In genomic region chr17:44385287-44386181, GRCh38 we compare ENCODE assay signal across 8 cellular contexts. TPM values are rescaled to one million over a fixed set of nuclear protein-coding genes. Genes with fewer than 3 reads are reported as not detected.
A peak's percentile ranks its signal among the peaks of the same experiment; 100 is the strongest.
DNase-seq lines count a peak whose midpoint lies in the region; ATAC-seq and TF ChIP-seq lines count a peak whose summit lies in the region.

No MANE protein-coding gene starts in this region.

- H3K27me3 ChIP-seq in HUES6 (ENCODE audit: control insufficient read depth, insufficient read depth, low read length) (peaks cover 36% of the 10 kb centered on the region), Peyer's patch (no peaks in the 10 kb centered on the region)

- H3K9me3 ChIP-seq in HUES6 (ENCODE audit: control insufficient read depth, insufficient read depth, low read depth, low read length) (no peaks in the 10 kb centered on the region), Peyer's patch (no peaks in the 10 kb centered on the region)

- H3K4me3 ChIP-seq in HUES6 (ENCODE audit: low read depth, low read length): peak overlapping the region; percentile 77
- peak overlapping the region; percentile 35 to 59 (median 49) for H3K4me3 ChIP-seq in Peyer's patch
- H3K4me3 ChIP-seq in fibroblast of the aortic adventitia (ENCODE audit: low read depth, low read length): peak overlapping the region; percentile 64

- H3K4me1 Mint-ChIP-seq in activated T-helper 17 cell treated with anti-CD3 and anti-CD28 coated beads, Interleukin-2, amount 50 U/mL, for 72 hours: peaks cover 11% of the 10 kb centered on the region
- H3K4me1 Mint-ChIP-seq in nephron progenitor cell: peaks cover 26% of the 10 kb centered on the region

- peak overlapping the region; percentile 67 for H3K4me3 Mint-ChIP-seq in activated T-helper 17 cell treated with anti-CD3 and anti-CD28 coated beads, Interleukin-2, amount 50 U/mL, for 72 hours
- peak overlapping the region; percentile 82 for H3K4me3 Mint-ChIP-seq in nephron progenitor cell

- no peak overlapping the region for H3K27ac Mint-ChIP-seq in activated T-helper 17 cell treated with anti-CD3 and anti-CD28 coated beads, Interleukin-2, amount 50 U/mL, for 72 hours
- H3K27ac Mint-ChIP-seq in nephron progenitor cell: no peak overlapping the region

- TF ChIP-seq CTCF in Peyer's patch (IDR thresholded peaks at IDR 0.05): no peak
- TF ChIP-seq CTCF in fibroblast of the aortic adventitia (IDR thresholded peaks at IDR 0.05; ENCODE audit: insufficient read depth, low read length): peak; percentile 15
- no peak for TF ChIP-seq CTCF in nephron progenitor cell (IDR thresholded peaks at IDR 0.05)

- DNase-seq in G401 (ENCODE audit: low spot score) (peak; percentile 76), Peyer's patch (peak; percentile 63 to 89 (median 84)), fibroblast of the aortic adventitia (ENCODE audit: low read depth) (peak; percentile 51), nephron progenitor cell (peak; percentile 96)
- peak; percentile 88 for DNase-seq in stimulated activated naive CD8-positive, alpha-beta T cell treated with anti-CD3 and anti-CD28 coated beads, Interleukin-15, Interleukin-2, amounts not matched to agents 100 U/mL and 50 U/mL, for 24 hours

- peak; percentile 93 for ATAC-seq in activated T-helper 17 cell treated with anti-CD3 and anti-CD28 coated beads, Interleukin-2, amount 50 U/mL, for 72 hours (replicated peaks)
- peak; percentile 87 for ATAC-seq in stimulated activated naive CD8-positive, alpha-beta T cell treated with anti-CD3 and anti-CD28 coated beads, Interleukin-15, Interleukin-2, amounts not matched to agents 100 U/mL and 50 U/mL, for 24 hours
- ATAC-seq in GM18861 (IDR thresholded peaks at IDR 0.05; ENCODE audit: unreplicated experiment): no peak

- H3K36me3 ChIP-seq in HUES6 (ENCODE audit: control insufficient read depth, insufficient read depth, low read length) (no peaks in the 10 kb centered on the region), Peyer's patch (no peaks in the 10 kb centered on the region)

- H3K9me3 Mint-ChIP-seq in activated T-helper 17 cell treated with anti-CD3 and anti-CD28 coated beads, Interleukin-2, amount 50 U/mL, for 72 hours: peaks cover 3% of the 10 kb centered on the region
- no peaks in the 10 kb centered on the region for H3K9me3 Mint-ChIP-seq in nephron progenitor cell

- H3K9ac ChIP-seq in HUES6 (ENCODE audit: low read length): peak overlapping the region; percentile 56

- no peak for TF ChIP-seq POLR2A in Peyer's patch (IDR thresholded peaks at IDR 0.05)

- in situ Hi-C loops in G401 (cut with HindIII; ENCODE audit: low sequenced_read_pairs): no loop called here

- peaks cover 11% of the 10 kb centered on the region for H3K27me3 Mint-ChIP-seq in activated T-helper 17 cell treated with anti-CD3 and anti-CD28 coated beads, Interleukin-2, amount 50 U/mL, for 72 hours
- peaks cover 66% of the 10 kb centered on the region for H3K27me3 Mint-ChIP-seq in nephron progenitor cell (ENCODE audit: low read depth, poor library complexity)

- H3K4me1 ChIP-seq in HUES6 (ENCODE audit: control insufficient read depth, insufficient read depth, low read length) (peaks cover 10% of the 10 kb centered on the region), Peyer's patch (peaks cover 0 to 18% (median 8%) of the 10 kb centered on the region in 4 donors)

- no peaks in the 10 kb centered on the region for H3K36me3 Mint-ChIP-seq in activated T-helper 17 cell treated with anti-CD3 and anti-CD28 coated beads, Interleukin-2, amount 50 U/mL, for 72 hours (ENCODE audit: low read depth)
- no peaks in the 10 kb centered on the region for H3K36me3 Mint-ChIP-seq in nephron progenitor cell (ENCODE audit: low read depth)

- H3K27ac ChIP-seq in HUES6 (ENCODE audit: low read depth, low read length) (no peak overlapping the region), Peyer's patch (no peak overlapping the region)

RNA-seq across cellular contexts. Expression of gene ITGA2B, which starts 3.9 kb away (rescaled TPM):
- total RNA-seq in G401 (2014; rRNA removed; shearing (Covaris generic)): 0.17 TPM in 1 of 2 replicates, not detected in the other
- total RNA-seq in Peyer's patch (1 to 10 TPM in 1 of 4 donors, not detected in 3; 2.5 TPM), fibroblast of the aortic adventitia (ENCODE audit: low replicate concordance) (0.36 TPM in 1 of 2 replicates, not detected in the other)
- 1 to 10 TPM; 2.2 to 3.7 TPM for total RNA-seq in activated T-helper 17 cell treated with anti-CD3 and anti-CD28 coated beads, Interleukin-2, amount 50 U/mL, for 72 hours

RNA-seq across cellular contexts. Expression of gene FAM171A2, which starts 21.9 kb away (rescaled TPM):
- total RNA-seq in G401 (2014; rRNA removed; shearing (Covaris generic)): 22.2 and 23.6 TPM in 2 replicates
- total RNA-seq in Peyer's patch (1 to 10 TPM in 1 of 4 donors, under 1 TPM in 2, not detected in 1; 0.27 to 5.0 (median 0.88) TPM), fibroblast of the aortic adventitia (ENCODE audit: low replicate concordance) (3.1 and 18.5 TPM in 2 replicates)
- under 1 TPM; 0.17 to 0.32 TPM for total RNA-seq in activated T-helper 17 cell treated with anti-CD3 and anti-CD28 coated beads, Interleukin-2, amount 50 U/mL, for 72 hours

RNA-seq across cellular contexts. Expression of gene GRN, which starts 40.4 kb away (rescaled TPM):
- total RNA-seq in G401 (2014; rRNA removed; shearing (Covaris generic)): 243 and 344 TPM in 2 replicates
- 100 to 1,000 TPM; 145 to 678 (median 492) TPM for total RNA-seq in Peyer's patch
- 10 to 100 TPM; 48.5 to 54.5 TPM for total RNA-seq in activated T-helper 17 cell treated with anti-CD3 and anti-CD28 coated beads, Interleukin-2, amount 50 U/mL, for 72 hours
- 241 and 592 TPM in 2 replicates for total RNA-seq in fibroblast of the aortic adventitia (ENCODE audit: low replicate concordance)
